ENCODE assay signal across 26 cellular contexts in the genomic region with DNA sequence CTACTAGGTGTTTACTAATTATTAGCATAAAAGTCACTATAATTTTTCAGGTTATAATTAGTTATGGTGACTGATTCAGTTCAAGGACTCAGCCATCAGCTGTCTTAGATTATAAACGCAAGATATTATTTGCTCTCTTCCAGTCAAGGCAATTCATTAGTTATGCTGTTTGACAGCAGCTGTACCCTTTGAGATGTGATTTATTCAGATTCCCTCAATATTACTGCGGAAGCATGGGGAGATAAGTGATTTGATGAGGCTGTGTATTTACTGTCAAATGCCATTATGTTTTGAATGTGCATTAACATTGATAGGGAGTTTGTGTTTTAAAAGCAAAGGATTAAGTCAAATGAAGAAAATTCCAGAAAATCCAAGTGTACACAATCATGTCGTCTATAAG.
"Had no signal": no experiment of that assay in that cellular context is flagged by ENCODE, and none has a peak within 500 bp of the region (broad histone marks: within the 10 kb centered on the region; RNA-seq: fewer than 3 reads in every experiment).

No MANE protein-coding gene starts in this region.

- DNase-seq: activated B cell treated with CpG ODN at 0.5 μM for 24 hours; activated CD8-positive, alpha-beta memory T cell treated with anti-CD3 and anti-CD28 coated beads, Interleukin-2, amount 10 ng/mL, durations not matched to agents 7 days and 5 days; activated CD8-positive, alpha-beta T cell treated with anti-CD3 and anti-CD28 coated beads, Interleukin-2, amount 10 ng/mL, durations not matched to agents 7 days and 5 days; activated naive CD8-positive, alpha-beta T cell treated with anti-CD3 and anti-CD28 coated beads, Interleukin-2, amount 50 U/mL, for 24 hours; activated T-cell treated with anti-CD3 and anti-CD28 coated beads, Interleukin-2, amount 50 U/mL, for 48 hours; amygdala; caudate nucleus; endodermal cell; foreskin keratinocyte; heart left ventricle; hypothalamus; immature natural killer cell; kidney; left colon; mammary epithelial cell; midbrain; naive thymus-derived CD4-positive, alpha-beta T cell; occipital lobe; psoas muscle; sigmoid colon; stimulated activated CD4-positive, alpha-beta T cell treated with anti-CD3 and anti-CD28 coated beads, Interleukin-1b, Interleukin-23, amount 100 ng/mL, for 48 hours; stimulated activated CD4-positive, alpha-beta T cell treated with anti-CD3 and anti-CD28 coated beads, Interleukin-4, amount 100 ng/mL, for 4 hours; stimulated activated CD8-positive, alpha-beta memory T cell treated with anti-CD3 and anti-CD28 coated beads, Interleukin-4, amount 100 ng/mL, for 48 hours; stimulated activated naive CD8-positive, alpha-beta T cell treated with anti-CD3 and anti-CD28 coated beads, Interleukin-15, amount 100 ng/mL, for 72 hours; substantia nigra had no signal

- ATAC-seq: activated CD8-positive, alpha-beta memory T cell treated with anti-CD3 and anti-CD28 coated beads, Interleukin-2, amount 10 ng/mL, durations not matched to agents 7 days and 5 days; activated CD8-positive, alpha-beta T cell treated with anti-CD3 and anti-CD28 coated beads, Interleukin-2, amount 10 ng/mL, durations not matched to agents 7 days and 5 days; activated naive CD8-positive, alpha-beta T cell treated with anti-CD3 and anti-CD28 coated beads, Interleukin-2, amount 50 U/mL, for 24 hours; foreskin keratinocyte; heart left ventricle; left colon; naive thymus-derived CD4-positive, alpha-beta T cell; psoas muscle; stimulated activated memory B cell treated with anti-CD40 and anti-IgM and Interleukin-4, amounts not matched to agents 10 μg/mL and 1 μg/mL and 100 μg/mL, for 72 hours; stimulated activated naive CD8-positive, alpha-beta T cell treated with anti-CD3 and anti-CD28 coated beads, Interleukin-15, amount 100 ng/mL, for 72 hours had no signal
